In the genomic region with DNA sequence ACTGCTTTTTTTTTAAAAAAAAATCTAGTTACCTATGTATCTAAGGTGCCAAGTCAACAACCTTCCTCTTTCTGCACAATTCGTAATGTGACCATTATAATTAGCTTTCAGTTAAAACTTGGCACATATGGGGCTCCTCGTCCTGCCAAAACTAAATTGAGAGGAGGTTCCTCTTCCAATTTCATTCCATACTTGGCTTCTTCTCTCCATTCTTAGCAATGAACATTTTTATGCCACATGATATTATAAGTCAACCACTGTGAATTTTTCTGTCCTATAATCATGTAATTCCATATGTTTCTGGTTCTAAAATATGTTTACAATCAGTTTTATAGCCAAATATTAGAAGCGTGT, we compare ENCODE assay signal across 22 cellular contexts.
DNase-seq lines count a peak whose midpoint lies in the region; ATAC-seq and TF ChIP-seq lines count a peak whose summit lies in the region.
"Had no signal": no experiment of that assay in that cellular context is flagged by ENCODE, and none has a peak within 500 bp of the region (broad histone marks: within the 10 kb centered on the region; RNA-seq: fewer than 3 reads in every experiment).

No MANE protein-coding gene starts in this region.

- peaks cover 10% of the 10 kb centered on the region for H3K36me3 Mint-ChIP-seq in brain
- H3K36me3 Mint-ChIP-seq: activated naive CD4-positive, alpha-beta T cell treated with anti-CD3 and anti-CD28 coated beads, Interleukin-2, amount 10 ng/mL, durations not matched to agents 7 days and 5 days; naive thymus-derived CD4-positive, alpha-beta T cell; stimulated activated effector memory CD8-positive, alpha-beta T cell treated with anti-CD3 and anti-CD28 coated beads, Interleukin-12 subunit alpha, Interleukin-12 subunit beta, amount 100 ng/mL, for 72 hours had no signal

- peaks cover 73% of the 10 kb centered on the region for H3K4me1 Mint-ChIP-seq in brain
- H3K4me1 Mint-ChIP-seq: activated naive CD4-positive, alpha-beta T cell treated with anti-CD3 and anti-CD28 coated beads, Interleukin-2, amount 10 ng/mL, durations not matched to agents 7 days and 5 days; naive thymus-derived CD4-positive, alpha-beta T cell; stimulated activated effector memory CD8-positive, alpha-beta T cell treated with anti-CD3 and anti-CD28 coated beads, Interleukin-12 subunit alpha, Interleukin-12 subunit beta, amount 100 ng/mL, for 72 hours had no signal

- H3K9me3 ChIP-seq in hepatocyte (ENCODE audit: low read depth), result no peaks in the 10 kb centered on the region
- no peaks in the 10 kb centered on the region for H3K9me3 ChIP-seq in stomach
- H3K9me3 ChIP-seq: BLaER1, heart right ventricle, lower lobe of right lung, prostate gland, upper lobe of left lung had no signal

- WGBS in hepatocyte (ENCODE audit: low lambda C conversion rate, missing lambda C conversion rate), result 67% methylated on average over 3 of the region's 3 CpGs
- 30 to 52% (median 39%) methylated on average over 3 of the region's 3 CpGs for WGBS in stomach, 5 donors

- peak; percentile 76 for DNase-seq in NCI-H1092 treated with DMSO at 0.1 percent for 48 hours (lab: John Stamatoyannopoulos, UW)
- peak; percentile 4 to 75 for DNase-seq in NCI-H2081 (lab: John Stamatoyannopoulos, UW)
- DNase-seq in hepatocyte (ENCODE audit: low spot score), result no peak
- no peak for DNase-seq in stomach
- DNase-seq in amniotic stem cell (lab: John Stamatoyannopoulos, UW), result no peak
- DNase-seq: activated CD8-positive, alpha-beta T cell treated with anti-CD3 and anti-CD28 coated beads for 36 hours; activated naive CD4-positive, alpha-beta T cell treated with anti-CD3 and anti-CD28 coated beads, Interleukin-2, amount 10 ng/mL, durations not matched to agents 7 days and 5 days; effector CD8-positive, alpha-beta T cell; naive thymus-derived CD4-positive, alpha-beta T cell; NK-92 treated with Interleukin-12 subunit alpha and Interleukin-12 subunit beta, amount 100 ng/mL, for 24 hours had no signal

- no peak for TF ChIP-seq EP300 in stomach (IDR thresholded peaks at IDR 0.05)

- intact Hi-C loops in stomach (cut with DNase I; ENCODE audit: low total_unique reads), result no loop called here

- H3K9me3 Mint-ChIP-seq in brain, result no peaks in the 10 kb centered on the region
- H3K9me3 Mint-ChIP-seq: activated CD8-positive, alpha-beta T cell treated with anti-CD3 and anti-CD28 coated beads for 36 hours; H9; stimulated activated effector memory CD8-positive, alpha-beta T cell treated with anti-CD3 and anti-CD28 coated beads, Interleukin-12 subunit alpha, Interleukin-12 subunit beta, amount 100 ng/mL, for 72 hours had no signal

- peak overlapping the region in 4 of 5 experiments; percentile 65 to 94 (median 90) for H3K27ac Mint-ChIP-seq in brain
- H3K27ac Mint-ChIP-seq: activated CD8-positive, alpha-beta T cell treated with anti-CD3 and anti-CD28 coated beads for 36 hours; activated naive CD4-positive, alpha-beta T cell treated with anti-CD3 and anti-CD28 coated beads, Interleukin-2, amount 10 ng/mL, durations not matched to agents 7 days and 5 days; naive thymus-derived CD4-positive, alpha-beta T cell; stimulated activated effector memory CD8-positive, alpha-beta T cell treated with anti-CD3 and anti-CD28 coated beads, Interleukin-12 subunit alpha, Interleukin-12 subunit beta, amount 100 ng/mL, for 72 hours had no signal

- H3K9me2 ChIP-seq in hepatocyte (replicated peaks; ENCODE audit: insufficient read depth), result no peaks in the 10 kb centered on the region

- TF ChIP-seq POLR2A in stomach (IDR thresholded peaks at IDR 0.05), result no peak

- H3K79me2 ChIP-seq in hepatocyte, result no peaks in the 10 kb centered on the region

- TF ChIP-seq CTCF in brain (conservative IDR thresholded peaks at IDR 0.05), result no peak
- no peak for TF ChIP-seq CTCF in hepatocyte (IDR thresholded peaks at IDR 0.05; ENCODE audit: poor library complexity)
- TF ChIP-seq CTCF in stomach (IDR thresholded peaks at IDR 0.05), result no peak

- H3K4me1 ChIP-seq in hepatocyte (ENCODE audit: insufficient read depth), result no peaks in the 10 kb centered on the region
- peaks cover 0 to 24% (median 4%) of the 10 kb centered on the region in 4 donors for H3K4me1 ChIP-seq in stomach
- H3K4me1 ChIP-seq: lower lobe of right lung, prostate gland, upper lobe of left lung had no signal

- H3K36me3 ChIP-seq in hepatocyte (replicated peaks; ENCODE audit: insufficient read depth, low read depth), result no peaks in the 10 kb centered on the region
- H3K36me3 ChIP-seq in stomach, result no peaks in the 10 kb centered on the region
- H3K36me3 ChIP-seq: BLaER1, brain microvascular endothelial cell, heart right ventricle, lower lobe of right lung, prostate gland, upper lobe of left lung had no signal

- no peak for ATAC-seq in HG03521 (IDR thresholded peaks at IDR 0.05; ENCODE audit: unreplicated experiment)
- ATAC-seq: activated CD8-positive, alpha-beta T cell treated with anti-CD3 and anti-CD28 coated beads for 36 hours; naive thymus-derived CD4-positive, alpha-beta T cell; stimulated activated effector memory CD8-positive, alpha-beta T cell treated with anti-CD3 and anti-CD28 coated beads, Interleukin-12 subunit alpha, Interleukin-12 subunit beta, amount 100 ng/mL, for 72 hours had no signal

- H3K4me3 Mint-ChIP-seq in brain, result peak overlapping the region in 4 of 5 experiments; percentile 12 to 60 (median 40)
- H3K4me3 Mint-ChIP-seq: activated CD8-positive, alpha-beta T cell treated with anti-CD3 and anti-CD28 coated beads for 36 hours; activated naive CD4-positive, alpha-beta T cell treated with anti-CD3 and anti-CD28 coated beads, Interleukin-2, amount 10 ng/mL, durations not matched to agents 7 days and 5 days; H9; naive thymus-derived CD4-positive, alpha-beta T cell; stimulated activated effector memory CD8-positive, alpha-beta T cell treated with anti-CD3 and anti-CD28 coated beads, Interleukin-12 subunit alpha, Interleukin-12 subunit beta, amount 100 ng/mL, for 72 hours had no signal

- H2AFZ ChIP-seq in hepatocyte, result no peak overlapping the region

- no peaks in the 10 kb centered on the region for H4K20me1 ChIP-seq in hepatocyte (ENCODE audit: insufficient read depth, poor library complexity, severe bottlenecking)
- H4K20me1 ChIP-seq: BLaER1 had no signal

- H3K27me3 ChIP-seq in hepatocyte (no peaks in the 10 kb centered on the region), stomach (no peaks in the 10 kb centered on the region)
- H3K27me3 ChIP-seq: BLaER1, brain microvascular endothelial cell, heart right ventricle, upper lobe of left lung had no signal

- H3K27me3 Mint-ChIP-seq in brain, result no peaks in the 10 kb centered on the region
- H3K27me3 Mint-ChIP-seq: activated CD8-positive, alpha-beta T cell treated with anti-CD3 and anti-CD28 coated beads for 36 hours; activated naive CD4-positive, alpha-beta T cell treated with anti-CD3 and anti-CD28 coated beads, Interleukin-2, amount 10 ng/mL, durations not matched to agents 7 days and 5 days; naive thymus-derived CD4-positive, alpha-beta T cell had no signal

- H3K4me2 ChIP-seq in hepatocyte, result no peak overlapping the region
- H3K4me2 ChIP-seq: KMS-11 had no signal

- H3K4me3 ChIP-seq in hepatocyte (no peak overlapping the region), stomach (no peak overlapping the region)
- H3K4me3 ChIP-seq: BLaER1, lower lobe of right lung, prostate gland, upper lobe of left lung had no signal

- H3K27ac ChIP-seq in hepatocyte, result peak overlapping the region; percentile 1
- no peak overlapping the region for H3K27ac ChIP-seq in stomach
- H3K27ac ChIP-seq: BLaER1, brain microvascular endothelial cell, epithelial cell of prostate, KMS-11, lower lobe of right lung, prostate gland, upper lobe of left lung had no signal

Comparison
In these comparisons a context has a peak if more than half of its experiments do, and no peak if none do; other contexts are left out.
1. DNase-seq: peak in NCI-H1092 treated with DMSO at 0.1 percent for 48 hours (single experiment) and NCI-H2081 (2 of 2); none in hepatocyte (single experiment), stomach (single experiment) and amniotic stem cell (single experiment).